In genomic region chr1:66947267-66947666, GRCh38 we compare ENCODE assay signal across 1 cellular context.
TF ChIP-seq lines count a peak whose summit lies in the region.

No MANE protein-coding gene starts in this region.

TF ChIP-seq in IMR-90, 13 proteins besides CTCF, POLR2A, EP300 and RAD21:
- TF ChIP-seq CEBPB (IDR thresholded peaks at IDR 0.05; ENCODE audit: low read depth, low read length): peak; percentile 55
- TF ChIP-seq FOS (IDR thresholded peaks at IDR 0.05; ENCODE audit: low read depth, low read length): 0 out of 2 replicates have a peak, but pooled peaks have one; percentile 27
- TF ChIP-seq MAFK (IDR thresholded peaks at IDR 0.05; ENCODE audit: low read depth, low read length): no peak
TF ChIP-seq in IMR-90: peak in this region for 2.
